Comparison of ENCODE assay signal across 19 cellular contexts in the genomic region with DNA sequence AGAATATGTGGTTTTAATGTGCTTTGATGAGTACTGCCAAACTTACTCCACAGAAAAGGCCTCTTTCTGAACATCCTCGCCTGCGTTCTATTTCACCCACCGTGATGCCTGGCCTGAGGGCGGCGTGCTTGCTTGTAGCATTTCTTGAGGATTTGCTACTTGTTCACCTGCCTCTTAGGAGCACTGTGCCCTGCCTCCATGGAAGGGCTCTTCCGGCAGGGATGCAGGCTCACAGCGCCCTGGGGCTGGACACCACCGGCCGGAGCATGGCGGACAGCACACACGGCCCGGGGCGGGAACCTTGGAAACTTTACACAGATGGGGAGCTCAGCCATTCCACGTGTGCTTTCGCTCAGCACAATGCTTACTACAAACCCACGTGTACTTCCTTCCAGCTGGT. TPM values are rescaled to one million over a fixed set of nuclear protein-coding genes. Genes with fewer than 3 reads are reported as not detected.
"Had no signal": no experiment of that assay in that cellular context is flagged by ENCODE, and none has a peak within 500 bp of the region (broad histone marks: within the 10 kb centered on the region; RNA-seq: fewer than 3 reads in every experiment).

No MANE protein-coding gene starts in this region.

- H3K4me1 ChIP-seq: foreskin keratinocyte had no signal

- H3K27me3 Mint-ChIP-seq: activated CD4-positive, alpha-beta T cell treated with anti-CD3 and anti-CD28 coated beads, Interleukin-2, amount 10 ng/mL, durations not matched to agents 24 days and 14 days; activated naive CD4-positive, alpha-beta T cell treated with anti-CD3 and anti-CD28 coated beads, Interleukin-2, amount 50 U/mL, for 24 hours; central memory CD8-positive, alpha-beta T cell; effector memory CD8-positive, alpha-beta T cell; memory B cell had no signal

- H3K27me3 ChIP-seq: body of pancreas, foreskin keratinocyte, tibial artery, vagina had no signal

- ATAC-seq: activated CD8-positive, alpha-beta T cell treated with anti-CD3 and anti-CD28 coated beads, Interleukin-2, amount 10 ng/mL, durations not matched to agents 7 days and 5 days; effector memory CD8-positive, alpha-beta T cell; foreskin keratinocyte had no signal

- H3K4me3 Mint-ChIP-seq: activated CD4-positive, alpha-beta T cell treated with anti-CD3 and anti-CD28 coated beads, Interleukin-2, amount 10 ng/mL, durations not matched to agents 24 days and 14 days; activated CD8-positive, alpha-beta T cell treated with anti-CD3 and anti-CD28 coated beads, Interleukin-2, amount 10 ng/mL, durations not matched to agents 7 days and 5 days; activated naive CD4-positive, alpha-beta T cell treated with anti-CD3 and anti-CD28 coated beads, Interleukin-2, amount 50 U/mL, for 24 hours; central memory CD8-positive, alpha-beta T cell; dendritic cell treated with granulocyte-macrophage colony-stimulating factor and Interleukin-4, amounts not matched to agents 40 ng/mL and 50 ng/mL, for 4 days; effector memory CD8-positive, alpha-beta T cell; memory B cell had no signal

- H3K27ac ChIP-seq: foreskin keratinocyte, tibial artery, vagina had no signal

- H3K4me3 ChIP-seq: body of pancreas, tibial artery, vagina had no signal

- H3K9me3 Mint-ChIP-seq: activated CD4-positive, alpha-beta T cell treated with anti-CD3 and anti-CD28 coated beads, Interleukin-2, amount 10 ng/mL, durations not matched to agents 24 days and 14 days; activated naive CD4-positive, alpha-beta T cell treated with anti-CD3 and anti-CD28 coated beads, Interleukin-2, amount 50 U/mL, for 24 hours; central memory CD8-positive, alpha-beta T cell; dendritic cell treated with granulocyte-macrophage colony-stimulating factor and Interleukin-4, amounts not matched to agents 40 ng/mL and 50 ng/mL, for 4 days; effector memory CD8-positive, alpha-beta T cell; memory B cell had no signal

- H3K27ac Mint-ChIP-seq: activated CD4-positive, alpha-beta T cell treated with anti-CD3 and anti-CD28 coated beads, Interleukin-2, amount 10 ng/mL, durations not matched to agents 24 days and 14 days; activated CD8-positive, alpha-beta T cell treated with anti-CD3 and anti-CD28 coated beads, Interleukin-2, amount 10 ng/mL, durations not matched to agents 7 days and 5 days; activated naive CD4-positive, alpha-beta T cell treated with anti-CD3 and anti-CD28 coated beads, Interleukin-2, amount 50 U/mL, for 24 hours; effector memory CD8-positive, alpha-beta T cell had no signal

- H3K9me3 ChIP-seq: body of pancreas, tibial artery, vagina had no signal

- DNase-seq: activated CD4-positive, alpha-beta T cell treated with anti-CD3 and anti-CD28 coated beads, Interleukin-2, amount 10 ng/mL, durations not matched to agents 24 days and 14 days; activated CD4-positive, CD25-positive, alpha-beta regulatory T cell; activated CD8-positive, alpha-beta memory T cell treated with anti-CD3 and anti-CD28 coated beads, Interleukin-2, amount 50 U/mL, for 4 hours; activated CD8-positive, alpha-beta T cell treated with anti-CD3 and anti-CD28 coated beads, Interleukin-2, amount 10 ng/mL, durations not matched to agents 7 days and 5 days; activated effector memory CD4-positive, alpha-beta T cell treated with anti-CD3 and anti-CD28 coated beads, Interleukin-2, amount 50 U/mL, for 16 hours; activated T-cell treated with anti-CD3 and anti-CD28 coated beads, Interleukin-2, amount 50 U/mL, for 48 hours; amniotic stem cell; body of pancreas; effector memory CD8-positive, alpha-beta T cell; foreskin keratinocyte; stimulated activated CD4-positive, alpha-beta T cell treated with anti-CD3 and anti-CD28 coated beads, Interleukin-12 subunit alpha, Interleukin-12 subunit beta, amount 100 ng/mL, for 4 hours; stimulated activated CD4-positive, alpha-beta T cell treated with anti-CD3 and anti-CD28 coated beads, Interleukin-2, amount 100 ng/mL, for 24 hours; tibial artery had no signal

- H3K36me3 Mint-ChIP-seq: activated naive CD4-positive, alpha-beta T cell treated with anti-CD3 and anti-CD28 coated beads, Interleukin-2, amount 50 U/mL, for 24 hours had no signal

RNA-seq across cellular contexts. Expression of gene ANO7, which starts 37.1 kb away (rescaled TPM):
- polyA plus RNA-seq: neural cell had no signal
